Comparison of ENCODE assay signal across 17 cellular contexts in genomic region chr3:8488877-8489865, GRCh38. TPM values are rescaled to one million over a fixed set of nuclear protein-coding genes. Genes with fewer than 3 reads are reported as not detected.
A peak's percentile ranks its signal among the peaks of the same experiment; 100 is the strongest.
DNase-seq lines count a peak whose midpoint lies in the region; ATAC-seq and TF ChIP-seq lines count a peak whose summit lies in the region.
"Had no signal": no experiment of that assay in that cellular context is flagged by ENCODE, and none has a peak within 500 bp of the region (broad histone marks: within the 10 kb centered on the region; RNA-seq: fewer than 3 reads in every experiment).

No MANE protein-coding gene starts in this region.

- DNase-seq in Caco-2 (no peak), NCI-H526 treated with DMSO at 0.1 percent for 48 hours (lab: John Stamatoyannopoulos, UW) (peak; percentile 56), esophagus squamous epithelium (lab: John Stamatoyannopoulos, UW) (no peak), progenitor cell of endocrine pancreas (ENCODE audit: low spot score, unreplicated experiment) (no peak), inferior parietal cortex (ENCODE audit: extremely low spot score) (no peak)
- DNase-seq in activated naive CD4-positive, alpha-beta T cell (lab: John Stamatoyannopoulos, UW) = no peak
- DNase-seq: AML-193; DMS79 treated with DMSO at 0.1 percent for 48 hours; heart right ventricle; left lung; NCI-H82; stimulated activated CD8-positive, alpha-beta memory T cell treated with anti-CD3 and anti-CD28 coated beads, Interleukin-4, amount 100 ng/mL, for 48 hours had no signal

- H3K9me3 Mint-ChIP-seq in Caco-2 (ENCODE audit: unreplicated experiment) (peaks cover 14% of the 10 kb centered on the region), progenitor cell of endocrine pancreas (ENCODE audit: low read depth) (peaks cover 14% of the 10 kb centered on the region)

- CTCF ChIA-PET in Caco-2 (lab: Charles Lee) = interaction anchor here (1.6 kb wide), 1 partner anchor 12 kb away, joined by 8 read pairs; the partner anchor contains the start of gene LMCD1

- no peak overlapping the region for H3K4me3 Mint-ChIP-seq in Caco-2 (ENCODE audit: unreplicated experiment)
- H3K4me3 Mint-ChIP-seq in progenitor cell of endocrine pancreas (ENCODE audit: low read depth) = no peak overlapping the region
- H3K4me3 Mint-ChIP-seq: WTC11 had no signal

- no peak for TF ChIP-seq POLR2A in esophagus squamous epithelium (IDR thresholded peaks at IDR 0.05)

- H3K9me3 ChIP-seq in Caco-2 (no peaks in the 10 kb centered on the region), esophagus squamous epithelium (no peaks in the 10 kb centered on the region)
- H3K9me3 ChIP-seq: left lung had no signal

- peaks cover 6% of the 10 kb centered on the region for H3K36me3 Mint-ChIP-seq in Caco-2 (ENCODE audit: insufficient read depth, unreplicated experiment)
- H3K36me3 Mint-ChIP-seq in progenitor cell of endocrine pancreas (ENCODE audit: insufficient read depth) = peaks cover 15% of the 10 kb centered on the region

- no peaks in the 10 kb centered on the region for H3K36me3 ChIP-seq in Caco-2 (ENCODE audit: control insufficient read depth, insufficient read depth, low read length)
- H3K36me3 ChIP-seq in esophagus squamous epithelium = no peaks in the 10 kb centered on the region
- H3K36me3 ChIP-seq: left lung had no signal

- no peak overlapping the region for H3K4me3 ChIP-seq in Caco-2 (ENCODE audit: low read depth, low read length)
- no peak overlapping the region for H3K4me3 ChIP-seq in esophagus squamous epithelium
- H3K4me3 ChIP-seq: GM12878, heart right ventricle, left lung, SK-N-MC had no signal

- peak overlapping the region in 3 of 4 donors; percentile 39 to 79 (median 77) for H3K27ac ChIP-seq in esophagus squamous epithelium
- H3K27ac ChIP-seq: SK-N-MC had no signal

- TF ChIP-seq CTCF in Caco-2 (IDR thresholded peaks at IDR 0.05; ENCODE audit: insufficient read depth in 1 of 2, low read depth in 1 of 2, low read length in 1 of 2, severe bottlenecking in 1 of 2, unreplicated experiment in 1 of 2) (no peak), esophagus squamous epithelium (IDR thresholded peaks at IDR 0.05) (no peak), progenitor cell of endocrine pancreas (IDR thresholded peaks at IDR 0.05; ENCODE audit: unreplicated experiment) (no peak)

- POLR2A ChIA-PET in Caco-2 (lab: Charles Lee) = interaction anchor here (0.6 to 1.6 kb wide), 3 partner anchors 10 to 12 kb away, joined by 3 to 14 read pairs (median 3); partner anchors contain the start of gene LMCD1

- H3K4me1 ChIP-seq in Caco-2 (peaks cover 82% of the 10 kb centered on the region), esophagus squamous epithelium (peaks cover 5 to 50% (median 20%) of the 10 kb centered on the region in 3 donors)

- H3K27ac Mint-ChIP-seq in Caco-2 (ENCODE audit: unreplicated experiment) = peak overlapping the region; percentile 56
- peak overlapping the region; percentile 69 for H3K27ac Mint-ChIP-seq in progenitor cell of endocrine pancreas
- H3K27ac Mint-ChIP-seq: WTC11 had no signal

- ATAC-seq in HG03521 (IDR thresholded peaks at IDR 0.05; ENCODE audit: unreplicated experiment) (no peak), GM18868 (IDR thresholded peaks at IDR 0.05; ENCODE audit: unreplicated experiment) (no peak)
- ATAC-seq: GM12878, left lung, WTC11 had no signal

- H3K27me3 Mint-ChIP-seq in Caco-2 (ENCODE audit: insufficient read depth, unreplicated experiment) (no peaks in the 10 kb centered on the region), progenitor cell of endocrine pancreas (no peaks in the 10 kb centered on the region)

- no TSS peak for BruUV-seq in Caco-2 (replicated peaks; lab: Mats Ljungman, UMichigan)

- peaks cover 61% of the 10 kb centered on the region for H3K4me1 Mint-ChIP-seq in Caco-2 (ENCODE audit: low read depth, unreplicated experiment)
- H3K4me1 Mint-ChIP-seq in progenitor cell of endocrine pancreas (ENCODE audit: low read depth) = peaks cover 8% of the 10 kb centered on the region

- intact Hi-C loops in Caco-2 (cut with micrococcal nuclease; ENCODE audit: unreplicated experiment) = loop anchor here (5.0 kb wide), 1 partner anchor 168 kb away; no protein-coding TSS in a partner anchor
- intact Hi-C loops in esophagus squamous epithelium (cut with DNase I) = no loop called here

- WGBS in esophagus squamous epithelium, 2 donors = 70 to 71% methylated on average over 6 to 7 of the region's 7 CpGs

- H3K27me3 ChIP-seq in Caco-2 (replicated peaks; ENCODE audit: control insufficient read depth, insufficient read depth, low read length) = no peaks in the 10 kb centered on the region
- H3K27me3 ChIP-seq in esophagus squamous epithelium = no peaks in the 10 kb centered on the region
- H3K27me3 ChIP-seq: heart right ventricle, left lung had no signal

RNA-seq across cellular contexts. Expression of gene LMCD1, which starts 12.5 kb away (rescaled TPM):
- total RNA-seq in Caco-2 (2022) (23.9 and 24.7 TPM in 2 replicates), esophagus squamous epithelium (10 to 100 TPM; 23.3 to 52.8 (median 34.8) TPM), progenitor cell of endocrine pancreas (24.3 and 26.1 TPM in 2 replicates)
